In the genomic region with DNA sequence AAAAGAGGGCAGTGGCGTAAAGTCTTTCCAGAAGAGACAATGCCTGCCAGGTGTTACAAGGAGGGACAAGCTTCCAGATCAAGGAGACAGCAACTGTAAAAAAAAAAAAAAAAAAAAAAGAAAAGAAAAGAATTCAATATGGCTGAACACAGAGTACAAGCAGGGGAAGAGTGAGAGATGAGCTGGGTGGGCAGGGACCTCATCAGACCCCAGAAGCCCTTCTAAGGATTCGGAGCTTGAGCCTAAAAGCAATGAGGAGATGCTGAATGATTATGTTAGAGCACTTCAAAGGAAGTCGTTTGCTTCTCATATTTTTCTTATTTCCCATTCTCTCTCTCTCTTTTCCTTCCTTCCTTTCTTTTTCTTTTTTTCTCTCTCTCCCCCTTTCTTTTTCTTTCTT, we compare ENCODE assay signal across 17 cellular contexts.
DNase-seq lines count a peak whose midpoint lies in the region; ATAC-seq and TF ChIP-seq lines count a peak whose summit lies in the region.
"Had no signal": no experiment of that assay in that cellular context is flagged by ENCODE, and none has a peak within 500 bp of the region (broad histone marks: within the 10 kb centered on the region; RNA-seq: fewer than 3 reads in every experiment).

No MANE protein-coding gene starts in this region.

- peak overlapping the region; percentile 46 for H2BK120ac ChIP-seq in trophoblast cell (ENCODE audit: insufficient read depth, low read length, poor library complexity)

- no peak overlapping the region for H3K23ac ChIP-seq in trophoblast cell (ENCODE audit: low read length)

- H3K4me3 Mint-ChIP-seq in activated T-cell treated with anti-CD3 and anti-CD28 coated beads, Interleukin-2, amount 50 U/mL, for 72 hours = peak overlapping the region; percentile 16 to 68
- no peak overlapping the region for H3K4me3 Mint-ChIP-seq in CD14-positive monocyte
- peak overlapping the region; percentile 53 for H3K4me3 Mint-ChIP-seq in activated T-helper 17 cell treated with anti-CD3 and anti-CD28 coated beads, Interleukin-2, amount 50 U/mL, for 72 hours

- no peaks in the 10 kb centered on the region for H3K9me3 ChIP-seq in trophoblast cell (ENCODE audit: insufficient read depth, low read depth, low read length)

- H3K27ac Mint-ChIP-seq in activated T-cell treated with anti-CD3 and anti-CD28 coated beads, Interleukin-2, amount 50 U/mL, for 72 hours = peak overlapping the region; percentile 90
- H3K27ac Mint-ChIP-seq in CD14-positive monocyte = peak overlapping the region in 6 of 7 donors; percentile 68 to 91 (median 84)
- peak overlapping the region; percentile 83 for H3K27ac Mint-ChIP-seq in activated T-helper 17 cell treated with anti-CD3 and anti-CD28 coated beads, Interleukin-2, amount 50 U/mL, for 72 hours

- intact Hi-C loops in CD14-positive monocyte (cut with micrococcal nuclease) = no loop called here

- H3K4me1 ChIP-seq in trophoblast cell (ENCODE audit: control insufficient read depth in 1 of 2, insufficient read depth in 2 of 2, low read length in 2 of 2) = peaks cover 2 to 9% of the 10 kb centered on the region in 2 experiments

- H4K12ac ChIP-seq in trophoblast cell (ENCODE audit: low read depth, low read length) = no peak overlapping the region

- peaks cover 2% of the 10 kb centered on the region for H3K79me1 ChIP-seq in trophoblast cell (ENCODE audit: low read length)

- H4K8ac ChIP-seq in trophoblast cell (ENCODE audit: low read depth, low read length) = no peak overlapping the region

- peak overlapping the region; percentile 6 for H2BK12ac ChIP-seq in trophoblast cell (ENCODE audit: low read length)

- DNase-seq in activated T-cell treated with anti-CD3 and anti-CD28 coated beads, Interleukin-2, amount 50 U/mL, for 72 hours = no peak
- no peak for DNase-seq in activated T-cell treated with anti-CD3 and anti-CD28 coated beads, Interleukin-2, amount 50 U/mL, for 48 hours
- DNase-seq in CD14-positive monocyte (ENCODE audit: low spot score) (no peak), trophoblast cell (no peak), NCI-H2196 (lab: John Stamatoyannopoulos, UW; ENCODE audit: unreplicated experiment) (no peak)
- DNase-seq: C1 segment of cervical spinal cord, GOT3, NCI-H1417 treated with DMSO at 0.1 percent for 48 hours, NCI-H187 treated with DMSO at 0.1 percent for 48 hours, NCI-H524, NCI-H82, OCI-M1, SIG-M5 had no signal

- no peak overlapping the region for H3K27ac ChIP-seq in trophoblast cell (ENCODE audit: low read depth, low read length)
- H3K27ac ChIP-seq: KMS-11 had no signal

- WGBS in trophoblast cell (ENCODE audit: extremely low coverage, insufficient coverage, insufficient read length) = no CpG with 5 or more reads among the region's 3 CpGs

- H3K36me3 Mint-ChIP-seq in activated T-cell treated with anti-CD3 and anti-CD28 coated beads, Interleukin-2, amount 50 U/mL, for 72 hours (ENCODE audit: insufficient read depth in 2 of 2) = peaks cover 13 to 14% of the 10 kb centered on the region in 2 donors
- no peaks in the 10 kb centered on the region for H3K36me3 Mint-ChIP-seq in CD14-positive monocyte
- H3K36me3 Mint-ChIP-seq in activated T-helper 17 cell treated with anti-CD3 and anti-CD28 coated beads, Interleukin-2, amount 50 U/mL, for 72 hours (ENCODE audit: low read depth) = peaks cover 6% of the 10 kb centered on the region

- no peak for TF ChIP-seq CTCF in CD14-positive monocyte (IDR thresholded peaks at IDR 0.05)

- H3K18ac ChIP-seq in trophoblast cell (ENCODE audit: low read length) = no peak overlapping the region

- no peaks in the 10 kb centered on the region for H3K79me2 ChIP-seq in trophoblast cell (ENCODE audit: control insufficient read depth, insufficient read depth, low read length, poor library complexity)

- H4K91ac ChIP-seq in trophoblast cell (ENCODE audit: low read depth, low read length) = peak overlapping the region; percentile 18

- no peak overlapping the region for H3K4me2 ChIP-seq in trophoblast cell (ENCODE audit: low read length)
- H3K4me2 ChIP-seq: KMS-11 had no signal

- peaks cover 6% of the 10 kb centered on the region for H3K27me3 Mint-ChIP-seq in activated T-cell treated with anti-CD3 and anti-CD28 coated beads, Interleukin-2, amount 50 U/mL, for 72 hours (ENCODE audit: low read depth)
- peaks cover 2 to 6% (median 2%) of the 10 kb centered on the region in 3 donors for H3K27me3 Mint-ChIP-seq in CD14-positive monocyte (ENCODE audit: low read depth in 3 of 3)
- peaks cover 9% of the 10 kb centered on the region for H3K27me3 Mint-ChIP-seq in activated T-helper 17 cell treated with anti-CD3 and anti-CD28 coated beads, Interleukin-2, amount 50 U/mL, for 72 hours

- peak overlapping the region; percentile 3 for H2AK5ac ChIP-seq in trophoblast cell (ENCODE audit: low read length)

- no peak overlapping the region for H2BK5ac ChIP-seq in trophoblast cell (ENCODE audit: low read depth, low read length, poor library complexity)

- no peak overlapping the region for H3K4ac ChIP-seq in trophoblast cell (ENCODE audit: low read depth, low read length)

- no peak overlapping the region for H2AFZ ChIP-seq in trophoblast cell (ENCODE audit: insufficient read depth, low read length, poor library complexity)

- ATAC-seq in activated T-cell treated with anti-CD3 and anti-CD28 coated beads, Interleukin-2, amount 50 U/mL, for 72 hours (replicated peaks in 1 of 2) = no peak
- ATAC-seq in activated T-helper 17 cell treated with anti-CD3 and anti-CD28 coated beads, Interleukin-2, amount 50 U/mL, for 72 hours (replicated peaks) = no peak
- ATAC-seq in HG02763 (IDR thresholded peaks at IDR 0.05; ENCODE audit: unreplicated experiment) (no peak), GM21367 (IDR thresholded peaks at IDR 0.05; ENCODE audit: unreplicated experiment) (no peak)

- H3K9ac ChIP-seq in trophoblast cell (ENCODE audit: low read length) = no peak overlapping the region
- H3K9ac ChIP-seq: KMS-11 had no signal

- H3K9me3 Mint-ChIP-seq in activated T-cell treated with anti-CD3 and anti-CD28 coated beads, Interleukin-2, amount 50 U/mL, for 72 hours = peaks cover 6 to 7% of the 10 kb centered on the region in 2 donors
- H3K9me3 Mint-ChIP-seq in CD14-positive monocyte = peaks cover 0 to 3% (median 0%) of the 10 kb centered on the region in 7 donors
- peaks cover 7% of the 10 kb centered on the region for H3K9me3 Mint-ChIP-seq in activated T-helper 17 cell treated with anti-CD3 and anti-CD28 coated beads, Interleukin-2, amount 50 U/mL, for 72 hours

- H3K27me3 ChIP-seq in trophoblast cell (ENCODE audit: insufficient read depth, low read length) = no peaks in the 10 kb centered on the region

- no peaks in the 10 kb centered on the region for H3K36me3 ChIP-seq in trophoblast cell (ENCODE audit: control insufficient read depth in 1 of 2, insufficient read depth in 2 of 2, low read length in 2 of 2)

- no peak overlapping the region for H3K4me3 ChIP-seq in trophoblast cell (ENCODE audit: low read depth, low read length)

- H3K14ac ChIP-seq in trophoblast cell (ENCODE audit: low read length) = no peak overlapping the region

- peaks cover 64% of the 10 kb centered on the region for H3K4me1 Mint-ChIP-seq in activated T-cell treated with anti-CD3 and anti-CD28 coated beads, Interleukin-2, amount 50 U/mL, for 72 hours (ENCODE audit: low read depth)
- peaks cover 65% of the 10 kb centered on the region for H3K4me1 Mint-ChIP-seq in CD14-positive monocyte
- H3K4me1 Mint-ChIP-seq in activated T-helper 17 cell treated with anti-CD3 and anti-CD28 coated beads, Interleukin-2, amount 50 U/mL, for 72 hours = peaks cover 23% of the 10 kb centered on the region

Comparison
In these comparisons a context has a peak if more than half of its experiments do, and no peak if none do; other contexts are left out.
1. H3K4me3 Mint-ChIP-seq: peak in activated T-cell treated with anti-CD3 and anti-CD28 coated beads, Interleukin-2, amount 50 U/mL, for 72 hours (2 of 2) and activated T-helper 17 cell treated with anti-CD3 and anti-CD28 coated beads, Interleukin-2, amount 50 U/mL, for 72 hours (single experiment); none in CD14-positive monocyte (0 of 2).
2. Peak in every context shown above with its lines, with median percentiles within 50 percentile points of each other: H3K27ac Mint-ChIP-seq.